In the genomic region with DNA sequence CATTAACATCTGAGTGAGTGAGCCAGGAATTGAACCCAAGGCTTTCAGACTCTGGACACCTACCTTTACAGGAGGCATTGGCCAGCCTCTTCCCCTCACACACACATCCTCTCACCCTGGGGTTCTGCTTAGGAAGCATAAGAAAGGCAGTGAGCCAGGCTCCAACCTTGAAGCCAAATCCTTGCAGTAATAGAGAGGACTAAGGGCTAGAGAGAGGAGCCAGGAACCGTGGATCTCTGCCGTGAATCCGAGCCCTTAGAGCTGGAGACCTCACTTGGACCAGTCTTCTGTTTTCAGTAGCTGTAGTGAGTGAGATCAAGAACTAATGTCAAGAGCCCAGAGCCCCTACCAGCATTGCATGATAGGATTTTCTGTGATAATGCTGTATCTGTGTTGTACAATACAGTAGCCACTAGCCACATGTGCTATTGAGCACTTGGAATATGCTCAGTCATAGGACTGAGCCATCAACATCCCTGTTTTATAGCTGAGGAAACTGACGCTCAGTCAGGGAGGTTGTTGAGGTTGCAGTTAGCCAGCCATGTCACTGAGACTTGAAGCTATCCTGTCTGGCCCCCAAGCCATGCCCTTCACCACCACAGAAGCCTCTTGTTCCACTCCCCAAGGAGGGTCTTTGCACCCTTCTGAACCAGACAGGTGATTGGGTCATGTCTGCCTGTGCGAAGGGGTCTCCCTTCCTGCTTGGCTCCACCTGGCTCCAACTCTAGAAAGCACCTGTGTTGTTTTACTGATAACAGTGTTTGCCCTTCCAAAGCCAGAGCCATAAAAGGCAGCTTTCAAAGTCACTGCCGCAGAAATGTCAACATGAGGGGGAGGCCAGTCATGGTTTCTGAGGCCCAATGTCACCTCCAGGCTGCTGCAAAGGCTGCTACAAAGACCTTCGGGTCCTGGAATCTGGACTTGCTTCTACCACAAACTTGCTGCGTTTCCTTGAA, we compare ENCODE assay signal across 1 cellular context.
TF ChIP-seq lines count a peak whose summit lies in the region.

No MANE protein-coding gene starts in this region.

TF ChIP-seq in HepG2, 621 proteins besides CTCF, POLR2A, EP300 and RAD21 (continued from another document and continues in another):
- TF ChIP-seq, protein P1, sequence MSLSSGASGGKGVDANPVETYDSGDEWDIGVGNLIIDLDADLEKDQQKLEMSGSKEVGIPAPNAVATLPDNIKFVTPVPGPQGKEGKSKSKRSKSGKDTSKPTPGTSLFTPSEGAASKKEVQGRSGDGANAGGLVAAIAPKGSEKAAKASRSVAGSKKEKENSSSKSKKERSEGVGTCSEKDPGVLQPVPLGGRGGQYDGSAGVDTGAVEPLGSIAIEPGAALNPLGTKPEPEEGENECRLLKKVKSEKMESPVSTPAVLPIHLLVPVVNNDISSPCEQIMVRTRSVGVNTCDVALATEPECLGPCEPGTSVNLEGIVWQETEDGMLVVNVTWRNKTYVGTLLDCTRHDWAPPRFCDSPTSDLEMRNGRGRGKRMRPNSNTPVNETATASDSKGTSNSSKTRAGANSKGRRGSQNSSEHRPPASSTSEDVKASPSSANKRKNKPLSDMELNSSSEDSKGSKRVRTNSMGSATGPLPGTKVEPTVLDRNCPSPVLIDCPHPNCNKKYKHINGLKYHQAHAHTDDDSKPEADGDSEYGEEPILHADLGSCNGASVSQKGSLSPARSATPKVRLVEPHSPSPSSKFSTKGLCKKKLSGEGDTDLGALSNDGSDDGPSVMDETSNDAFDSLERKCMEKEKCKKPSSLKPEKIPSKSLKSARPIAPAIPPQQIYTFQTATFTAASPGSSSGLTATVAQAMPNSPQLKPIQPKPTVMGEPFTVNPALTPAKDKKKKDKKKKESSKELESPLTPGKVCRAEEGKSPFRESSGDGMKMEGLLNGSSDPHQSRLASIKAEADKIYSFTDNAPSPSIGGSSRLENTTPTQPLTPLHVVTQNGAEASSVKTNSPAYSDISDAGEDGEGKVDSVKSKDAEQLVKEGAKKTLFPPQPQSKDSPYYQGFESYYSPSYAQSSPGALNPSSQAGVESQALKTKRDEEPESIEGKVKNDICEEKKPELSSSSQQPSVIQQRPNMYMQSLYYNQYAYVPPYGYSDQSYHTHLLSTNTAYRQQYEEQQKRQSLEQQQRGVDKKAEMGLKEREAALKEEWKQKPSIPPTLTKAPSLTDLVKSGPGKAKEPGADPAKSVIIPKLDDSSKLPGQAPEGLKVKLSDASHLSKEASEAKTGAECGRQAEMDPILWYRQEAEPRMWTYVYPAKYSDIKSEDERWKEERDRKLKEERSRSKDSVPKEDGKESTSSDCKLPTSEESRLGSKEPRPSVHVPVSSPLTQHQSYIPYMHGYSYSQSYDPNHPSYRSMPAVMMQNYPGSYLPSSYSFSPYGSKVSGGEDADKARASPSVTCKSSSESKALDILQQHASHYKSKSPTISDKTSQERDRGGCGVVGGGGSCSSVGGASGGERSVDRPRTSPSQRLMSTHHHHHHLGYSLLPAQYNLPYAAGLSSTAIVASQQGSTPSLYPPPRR (CRISPR knock-in tag; IDR thresholded peaks at IDR 0.05; ENCODE audit: borderline replicate concordance) = peak; percentile 99
- TF ChIP-seq, protein P2, sequence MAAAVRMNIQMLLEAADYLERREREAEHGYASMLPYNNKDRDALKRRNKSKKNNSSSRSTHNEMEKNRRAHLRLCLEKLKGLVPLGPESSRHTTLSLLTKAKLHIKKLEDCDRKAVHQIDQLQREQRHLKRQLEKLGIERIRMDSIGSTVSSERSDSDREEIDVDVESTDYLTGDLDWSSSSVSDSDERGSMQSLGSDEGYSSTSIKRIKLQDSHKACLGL (CRISPR knock-in tag; IDR thresholded peaks at IDR 0.05) = peak; percentile 69; the same call in 1 of the 2 replicates
- TF ChIP-seq RBAK (CRISPR knock-in tag; IDR thresholded peaks at IDR 0.05) (0 out of 2 replicates have a peak, but pooled peaks have one; percentile 66), HIVEP1 (CRISPR knock-in tag; IDR thresholded peaks at IDR 0.05) (peak; percentile 100), ZSCAN12 (CRISPR knock-in tag; IDR thresholded peaks at IDR 0.05) (no peak), AKAP8 (CRISPR knock-in tag; IDR thresholded peaks at IDR 0.05) (peak; percentile 92; the same call in 1 of the 2 replicates), PLRG1 (conservative IDR thresholded peaks at IDR 0.05) (no peak), MLLT10 (CRISPR knock-in tag; IDR thresholded peaks at IDR 0.05) (no peak), ZNF558 (CRISPR knock-in tag; IDR thresholded peaks at IDR 0.05; ENCODE audit: borderline replicate concordance) (peak; percentile 86), RAD51 (IDR thresholded peaks at IDR 0.05; ENCODE audit: borderline replicate concordance) (no peak), ZNF205 (CRISPR knock-in tag; IDR thresholded peaks at IDR 0.05) (peak; percentile 98), ZNF333 (CRISPR knock-in tag; IDR thresholded peaks at IDR 0.05; ENCODE audit: borderline replicate concordance) (peak; percentile 80; the same call in 1 of the 2 replicates), FOXO1 (CRISPR knock-in tag; IDR thresholded peaks at IDR 0.05) (peak; percentile 99), NBN (conservative IDR thresholded peaks at IDR 0.05) (no peak), TBX3 (IDR thresholded peaks at IDR 0.05; ENCODE audit: borderline replicate concordance) (peak; percentile 97), TBX2 (CRISPR knock-in tag; IDR thresholded peaks at IDR 0.05; ENCODE audit: borderline replicate concordance) (peak; percentile 99), RXRB (CRISPR knock-in tag; IDR thresholded peaks at IDR 0.05; ENCODE audit: borderline replicate concordance) (peak; percentile 99), ZNF3 (CRISPR knock-in tag; IDR thresholded peaks at IDR 0.05) (no peak), KMT2A (CRISPR knock-in tag; IDR thresholded peaks at IDR 0.05) (peak; percentile 75; the same call in 1 of the 2 replicates), KAT2B (IDR thresholded peaks at IDR 0.05; ENCODE audit: borderline replicate concordance, low read depth, low read length) (no peak), RBM39 (IDR thresholded peaks at IDR 0.05; ENCODE audit: low read depth, low read length, poor library complexity, severe bottlenecking) (no peak), ZNF430 (CRISPR knock-in tag; IDR thresholded peaks at IDR 0.05) (peak; percentile 90; the same call in 1 of the 2 replicates), STAG1 (CRISPR knock-in tag; IDR thresholded peaks at IDR 0.05) (peak; percentile 41; the same call in 1 of the 2 replicates), TBP (CRISPR knock-in tag; IDR thresholded peaks at IDR 0.05) (no peak), ZBTB21 (CRISPR knock-in tag; IDR thresholded peaks at IDR 0.05) (peak; percentile 51; the same call in 1 of the 2 replicates), ZNF7 (CRISPR knock-in tag; IDR thresholded peaks at IDR 0.05) (no peak)
- TF ChIP-seq, protein P3, sequence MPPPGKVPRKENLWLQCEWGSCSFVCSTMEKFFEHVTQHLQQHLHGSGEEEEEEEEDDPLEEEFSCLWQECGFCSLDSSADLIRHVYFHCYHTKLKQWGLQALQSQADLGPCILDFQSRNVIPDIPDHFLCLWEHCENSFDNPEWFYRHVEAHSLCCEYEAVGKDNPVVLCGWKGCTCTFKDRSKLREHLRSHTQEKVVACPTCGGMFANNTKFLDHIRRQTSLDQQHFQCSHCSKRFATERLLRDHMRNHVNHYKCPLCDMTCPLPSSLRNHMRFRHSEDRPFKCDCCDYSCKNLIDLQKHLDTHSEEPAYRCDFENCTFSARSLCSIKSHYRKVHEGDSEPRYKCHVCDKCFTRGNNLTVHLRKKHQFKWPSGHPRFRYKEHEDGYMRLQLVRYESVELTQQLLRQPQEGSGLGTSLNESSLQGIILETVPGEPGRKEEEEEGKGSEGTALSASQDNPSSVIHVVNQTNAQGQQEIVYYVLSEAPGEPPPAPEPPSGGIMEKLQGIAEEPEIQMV (CRISPR knock-in tag; IDR thresholded peaks at IDR 0.05; ENCODE audit: low read depth) = peak; percentile 86; the same call in 1 of the 2 replicates
- TF ChIP-seq, protein P4, sequence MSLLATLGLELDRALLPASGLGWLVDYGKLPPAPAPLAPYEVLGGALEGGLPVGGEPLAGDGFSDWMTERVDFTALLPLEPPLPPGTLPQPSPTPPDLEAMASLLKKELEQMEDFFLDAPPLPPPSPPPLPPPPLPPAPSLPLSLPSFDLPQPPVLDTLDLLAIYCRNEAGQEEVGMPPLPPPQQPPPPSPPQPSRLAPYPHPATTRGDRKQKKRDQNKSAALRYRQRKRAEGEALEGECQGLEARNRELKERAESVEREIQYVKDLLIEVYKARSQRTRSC (CRISPR knock-in tag; IDR thresholded peaks at IDR 0.05; ENCODE audit: low read depth) = no peak
- TF ChIP-seq, protein P5, sequence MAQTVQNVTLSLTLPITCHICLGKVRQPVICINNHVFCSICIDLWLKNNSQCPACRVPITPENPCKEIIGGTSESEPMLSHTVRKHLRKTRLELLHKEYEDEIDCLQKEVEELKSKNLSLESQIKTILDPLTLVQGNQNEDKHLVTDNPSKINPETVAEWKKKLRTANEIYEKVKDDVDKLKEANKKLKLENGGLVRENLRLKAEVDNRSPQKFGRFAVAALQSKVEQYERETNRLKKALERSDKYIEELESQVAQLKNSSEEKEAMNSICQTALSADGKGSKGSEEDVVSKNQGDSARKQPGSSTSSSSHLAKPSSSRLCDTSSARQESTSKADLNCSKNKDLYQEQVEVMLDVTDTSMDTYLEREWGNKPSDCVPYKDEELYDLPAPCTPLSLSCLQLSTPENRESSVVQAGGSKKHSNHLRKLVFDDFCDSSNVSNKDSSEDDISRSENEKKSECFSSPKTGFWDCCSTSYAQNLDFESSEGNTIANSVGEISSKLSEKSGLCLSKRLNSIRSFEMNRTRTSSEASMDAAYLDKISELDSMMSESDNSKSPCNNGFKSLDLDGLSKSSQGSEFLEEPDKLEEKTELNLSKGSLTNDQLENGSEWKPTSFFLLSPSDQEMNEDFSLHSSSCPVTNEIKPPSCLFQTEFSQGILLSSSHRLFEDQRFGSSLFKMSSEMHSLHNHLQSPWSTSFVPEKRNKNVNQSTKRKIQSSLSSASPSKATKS (CRISPR knock-in tag; IDR thresholded peaks at IDR 0.05) = no peak
- TF ChIP-seq, protein P6, sequence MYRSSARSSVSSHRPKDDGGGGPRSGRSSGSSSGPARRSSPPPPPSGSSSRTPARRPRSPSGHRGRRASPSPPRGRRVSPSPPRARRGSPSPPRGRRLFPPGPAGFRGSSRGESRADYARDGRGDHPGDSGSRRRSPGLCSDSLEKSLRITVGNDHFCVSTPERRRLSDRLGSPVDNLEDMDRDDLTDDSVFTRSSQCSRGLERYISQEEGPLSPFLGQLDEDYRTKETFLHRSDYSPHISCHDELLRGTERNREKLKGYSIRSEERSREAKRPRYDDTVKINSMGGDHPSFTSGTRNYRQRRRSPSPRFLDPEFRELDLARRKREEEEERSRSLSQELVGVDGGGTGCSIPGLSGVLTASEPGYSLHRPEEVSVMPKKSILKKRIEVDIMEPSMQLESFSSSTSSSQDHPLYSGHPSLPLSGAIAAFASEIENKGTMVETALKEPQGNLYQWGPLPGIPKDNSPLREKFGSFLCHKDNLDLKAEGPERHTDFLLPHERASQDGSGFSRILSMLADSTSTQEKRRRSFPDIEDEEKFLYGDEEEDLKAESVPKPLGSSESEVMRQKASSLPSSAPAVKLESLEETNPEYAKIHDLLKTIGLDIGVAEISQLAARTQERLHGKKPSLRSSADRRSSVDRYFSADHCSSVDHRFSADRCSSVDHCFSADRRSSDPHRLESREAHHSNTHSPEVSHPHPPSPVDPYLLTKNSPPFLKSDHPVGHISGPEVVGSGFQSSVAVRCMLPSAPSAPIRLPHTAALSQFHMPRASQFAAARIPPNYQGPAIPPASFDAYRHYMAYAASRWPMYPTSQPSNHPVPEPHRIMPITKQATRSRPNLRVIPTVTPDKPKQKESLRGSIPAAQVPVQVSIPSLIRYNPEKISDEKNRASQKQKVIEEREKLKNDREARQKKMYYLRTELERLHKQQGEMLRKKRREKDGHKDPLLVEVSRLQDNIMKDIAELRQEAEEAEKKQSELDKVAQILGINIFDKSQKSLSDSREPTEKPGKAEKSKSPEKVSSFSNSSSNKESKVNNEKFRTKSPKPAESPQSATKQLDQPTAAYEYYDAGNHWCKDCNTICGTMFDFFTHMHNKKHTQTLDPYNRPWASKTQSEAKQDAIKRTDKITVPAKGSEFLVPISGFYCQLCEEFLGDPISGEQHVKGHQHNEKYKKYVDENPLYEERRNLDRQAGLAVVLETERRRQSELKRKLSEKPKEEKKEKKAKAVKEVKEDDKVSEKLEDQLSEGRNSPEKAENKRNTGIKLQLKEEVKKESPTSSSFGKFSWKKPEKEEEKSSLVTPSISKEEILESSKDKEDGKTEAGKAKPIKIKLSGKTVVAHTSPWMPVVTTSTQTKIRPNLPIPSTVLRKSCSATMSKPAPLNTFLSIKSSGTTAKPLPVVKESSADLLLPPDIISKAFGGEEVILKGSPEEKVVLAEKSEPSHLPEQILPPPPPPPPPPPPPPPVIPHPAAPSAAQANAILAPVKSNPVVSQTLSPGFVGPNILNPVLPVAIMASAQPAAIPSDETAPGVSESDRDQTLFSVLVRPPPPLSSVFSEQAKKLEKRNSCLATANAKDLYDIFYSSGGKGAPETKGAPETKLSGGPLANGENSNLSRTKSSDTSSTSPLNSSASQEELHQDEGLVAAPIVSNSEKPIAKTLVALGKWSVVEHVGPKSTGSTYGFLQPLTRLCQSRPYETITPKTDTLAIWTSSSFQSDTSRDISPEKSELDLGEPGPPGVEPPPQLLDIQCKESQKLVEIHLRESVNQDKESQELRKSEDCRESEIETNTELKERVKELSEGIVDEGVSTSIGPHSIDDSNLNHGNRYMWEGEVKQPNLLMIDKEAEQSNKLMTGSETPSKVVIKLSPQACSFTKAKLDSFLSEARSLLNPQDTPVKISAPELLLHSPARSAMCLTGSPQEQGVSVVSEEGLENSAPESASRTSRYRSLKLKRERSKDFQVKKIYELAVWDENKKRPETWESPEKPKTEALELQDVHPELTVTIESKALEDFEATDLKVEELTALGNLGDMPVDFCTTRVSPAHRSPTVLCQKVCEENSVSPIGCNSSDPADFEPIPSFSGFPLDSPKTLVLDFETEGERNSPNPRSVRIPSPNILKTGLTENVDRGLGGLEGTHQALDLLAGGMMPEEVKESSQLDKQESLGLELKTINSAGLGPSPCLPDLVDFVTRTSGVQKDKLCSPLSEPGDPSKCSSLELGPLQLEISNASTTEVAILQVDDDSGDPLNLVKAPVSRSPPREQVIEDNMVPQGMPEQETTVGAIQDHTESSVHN (CRISPR knock-in tag; IDR thresholded peaks at IDR 0.05) = 0 out of 2 replicates have a peak, but pooled peaks have one; percentile 81
- TF ChIP-seq, protein P7, sequence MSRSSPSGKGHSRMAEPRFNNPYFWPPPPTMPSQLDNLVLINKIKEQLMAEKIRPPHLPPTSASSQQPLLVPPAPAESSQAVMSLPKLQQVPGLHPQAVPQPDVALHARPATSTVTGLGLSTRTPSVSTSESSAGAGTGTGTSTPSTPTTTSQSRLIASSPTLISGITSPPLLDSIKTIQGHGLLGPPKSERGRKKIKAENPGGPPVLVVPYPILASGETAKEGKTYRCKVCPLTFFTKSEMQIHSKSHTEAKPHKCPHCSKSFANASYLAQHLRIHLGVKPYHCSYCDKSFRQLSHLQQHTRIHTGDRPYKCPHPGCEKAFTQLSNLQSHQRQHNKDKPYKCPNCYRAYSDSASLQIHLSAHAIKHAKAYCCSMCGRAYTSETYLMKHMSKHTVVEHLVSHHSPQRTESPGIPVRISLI (CRISPR knock-in tag; IDR thresholded peaks at IDR 0.05; ENCODE audit: borderline replicate concordance) = peak; percentile 75; the same call in 1 of the 2 replicates
